In genomic region chr17:19111111-19111711, GRCh38 we compare ENCODE assay signal across 7 cellular contexts. TPM values are rescaled to one million over a fixed set of nuclear protein-coding genes. Genes with fewer than 3 reads are reported as not detected.
DNase-seq lines count a peak whose midpoint lies in the region; ATAC-seq, FAIRE-seq and TF ChIP-seq lines count a peak whose summit lies in the region.
"Not testable (repeated sequence)": the region's sequence is repeated elsewhere in the genome, so short reads cannot be mapped to it uniquely, and the experiment has no call there.

No MANE protein-coding gene starts in this region.

- not testable (repeated sequence) for TF ChIP-seq EP300 in HepG2 (IDR thresholded peaks at IDR 0.05; ENCODE audit: low read depth in 2 of 2, low read length in 2 of 2); HepG2 (CRISPR knock-in tag; IDR thresholded peaks at IDR 0.05; ENCODE audit: borderline replicate concordance)

- CTCF ChIA-PET in activated CD8-positive, alpha-beta memory T cell treated with anti-CD3 and anti-CD28 coated beads, Interleukin-2, amount 10 ng/mL, durations not matched to agents 7 days and 5 days (lab: Charles Lee); HepG2 (lab: Yijun Ruan, JAX; ENCODE audit: low intra/inter-chr PET ratio, low total read pairs): not testable (repeated sequence)

- peak; percentile 32; the same call in 1 of the 2 replicates for TF ChIP-seq CTCF in HepG2 (CRISPR knock-in tag; IDR thresholded peaks at IDR 0.05)

- WGBS in HepG2 (ENCODE audit: low lambda C conversion rate): 2% methylated on average over 10 of the region's 39 CpGs

- H3K9me3 ChIP-seq in HepG2 (ENCODE audit: low read length); skeletal muscle tissue (ENCODE audit: control insufficient read depth in 3 of 3, low read length in 3 of 3): not testable (repeated sequence)

- not testable (repeated sequence) for H3K27ac ChIP-seq in HepG2 (ENCODE audit: extremely low read length, insufficient read depth, low read length)
- H3K27ac ChIP-seq in skeletal muscle tissue (ENCODE audit: low read depth, low read length): peak overlapping the region; percentile 79

- H3K27me3 ChIP-seq in HepG2 (ENCODE audit: control insufficient read depth in 1 of 2, insufficient read depth in 2 of 2, low read length in 2 of 2); skeletal muscle tissue (ENCODE audit: control insufficient read depth in 3 of 3, insufficient read depth in 3 of 3, low read length in 3 of 3): not testable (repeated sequence)

- ATAC-seq in GM18858 (IDR thresholded peaks at IDR 0.05; ENCODE audit: unreplicated experiment) (peak; percentile 64), HG02798 (IDR thresholded peaks at IDR 0.05; ENCODE audit: poor library complexity, unreplicated experiment) (peak; percentile 79), HepG2 (peak; percentile 94)
- peak; percentile 69 for ATAC-seq in activated CD8-positive, alpha-beta memory T cell treated with anti-CD3 and anti-CD28 coated beads, Interleukin-2, amount 10 ng/mL, durations not matched to agents 7 days and 5 days

- H3K9ac ChIP-seq in HepG2 (ENCODE audit: insufficient read depth, low read depth, low read length): 0 out of 2 replicates have a peak overlapping the region, but pooled peaks have one; percentile 43
- peak overlapping the region in 2 of 3 donors; percentile 74 to 77 for H3K9ac ChIP-seq in skeletal muscle tissue (ENCODE audit: low read depth in 1 of 3, low read length in 3 of 3)

- H3K4me2 ChIP-seq in HepG2 (ENCODE audit: low read depth, low read length): peak overlapping the region; percentile 74

- BruUV-seq in HepG2 (replicated peaks; lab: Mats Ljungman, UMichigan): not testable (repeated sequence)

- H3K4me1 Mint-ChIP-seq in activated CD8-positive, alpha-beta memory T cell treated with anti-CD3 and anti-CD28 coated beads, Interleukin-2, amount 10 ng/mL, durations not matched to agents 7 days and 5 days: not testable (repeated sequence)

- H3K9me3 Mint-ChIP-seq in activated CD8-positive, alpha-beta memory T cell treated with anti-CD3 and anti-CD28 coated beads, Interleukin-2, amount 10 ng/mL, durations not matched to agents 7 days and 5 days (ENCODE audit: low read depth): not testable (repeated sequence)

- POLR2A ChIA-PET in HepG2 (lab: Yijun Ruan, JAX): not testable (repeated sequence)

- H2AFZ ChIP-seq in HepG2 (ENCODE audit: low read length): not testable (repeated sequence)

- H3K79me2 ChIP-seq in HepG2 (ENCODE audit: insufficient read depth, low read length): not testable (repeated sequence)

- DNase-seq in NCI-H226 (peak; percentile 1), dermis blood vessel endothelial cell (peak; percentile 56), HepG2 (ENCODE audit: low spot score) (peak; percentile 9)
- DNase-seq in activated CD8-positive, alpha-beta memory T cell treated with anti-CD3 and anti-CD28 coated beads, Interleukin-2, amount 10 ng/mL, durations not matched to agents 7 days and 5 days: peak; percentile 46

- intact Hi-C loops in HepG2 (cut with micrococcal nuclease; ENCODE audit: unreplicated experiment): not testable (repeated sequence)

- TF ChIP-seq POLR2A in HepG2 (IDR thresholded peaks at IDR 0.05; ENCODE audit: insufficient read depth in 1 of 2, low read depth in 2 of 2, low read length in 2 of 2): not testable (repeated sequence)

- not testable (repeated sequence) for FAIRE-seq in HepG2 (lab: Jason Lieb, UNC)

- not testable (repeated sequence) for H3K4me1 ChIP-seq in HepG2 (ENCODE audit: insufficient read depth, low read length); skeletal muscle tissue (ENCODE audit: control insufficient read depth in 3 of 3, insufficient read depth in 3 of 3, low read length in 3 of 3)

- not testable (repeated sequence) for H3K36me3 ChIP-seq in HepG2 (replicated peaks in 1 of 2; ENCODE audit: control insufficient read depth in 1 of 2, insufficient read depth in 2 of 2, low read length in 2 of 2); skeletal muscle tissue (ENCODE audit: control insufficient read depth in 3 of 3, insufficient read depth in 3 of 3, low read length in 3 of 3)

- not testable (repeated sequence) for TF ChIP-seq RAD21 in HepG2 (CRISPR knock-in tag; IDR thresholded peaks at IDR 0.05)

- H3K27me3 Mint-ChIP-seq in activated CD8-positive, alpha-beta memory T cell treated with anti-CD3 and anti-CD28 coated beads, Interleukin-2, amount 10 ng/mL, durations not matched to agents 7 days and 5 days: not testable (repeated sequence)

- H3K4me3 Mint-ChIP-seq in activated CD8-positive, alpha-beta memory T cell treated with anti-CD3 and anti-CD28 coated beads, Interleukin-2, amount 10 ng/mL, durations not matched to agents 7 days and 5 days: peak overlapping the region; percentile 73

- peak overlapping the region; percentile 79 for H3K27ac Mint-ChIP-seq in activated CD8-positive, alpha-beta memory T cell treated with anti-CD3 and anti-CD28 coated beads, Interleukin-2, amount 10 ng/mL, durations not matched to agents 7 days and 5 days

- H3K4me3 ChIP-seq in HepG2 (replicated peaks in 1 of 3; ENCODE audit: insufficient read depth in 1 of 3, low read depth in 2 of 3, low read length in 3 of 3): peak overlapping the region; percentile 7 to 40 (median 38); a peak in 4 of 6 replicates
- H3K4me3 ChIP-seq in skeletal muscle tissue (ENCODE audit: low read length in 3 of 3): peak overlapping the region; percentile 45 to 65 (median 50)

- not testable (repeated sequence) for H3K36me3 Mint-ChIP-seq in activated CD8-positive, alpha-beta memory T cell treated with anti-CD3 and anti-CD28 coated beads, Interleukin-2, amount 10 ng/mL, durations not matched to agents 7 days and 5 days

- H4K20me1 ChIP-seq in HepG2 (ENCODE audit: insufficient read depth, low read length): not testable (repeated sequence)

- in situ Hi-C loops in HepG2 (cut with HindIII; ENCODE audit: extremely low pct_ligation_motif_present, low pct_unique_long_range_greater_than_20kb): not testable (repeated sequence)

TF ChIP-seq in HepG2, 621 proteins besides CTCF, POLR2A, EP300 and RAD21 (continues in another document):
- peak; percentile 81 for TF ChIP-seq YY1 (IDR thresholded peaks at IDR 0.05; ENCODE audit: insufficient read depth, insufficient replicate concordance, low read depth, low read length)
- TF ChIP-seq SAP130 (CRISPR knock-in tag; IDR thresholded peaks at IDR 0.05; ENCODE audit: low read depth): peak; percentile 33; the same call in 1 of the 2 replicates
- TF ChIP-seq ZSCAN25 (CRISPR knock-in tag; IDR thresholded peaks at IDR 0.05): peak; percentile 76
- TF ChIP-seq HOXA3 (CRISPR knock-in tag; IDR thresholded peaks at IDR 0.05): 0 out of 2 replicates have a peak, but pooled peaks have one; percentile 39
- TF ChIP-seq ZBTB14 (CRISPR knock-in tag; IDR thresholded peaks at IDR 0.05): peak; percentile 77

RNA-seq across cellular contexts. Expression of gene GRAPL, which starts 16.2 kb away (rescaled TPM):
- total RNA-seq in activated CD8-positive, alpha-beta memory T cell treated with anti-CD3 and anti-CD28 coated beads, Interleukin-2, amount 10 ng/mL, durations not matched to agents 7 days and 5 days: 1 to 10 TPM; 7.5 to 8.1 TPM
- total RNA-seq in dermis blood vessel endothelial cell: 17.2 and 36.1 TPM in 2 replicates
- total RNA-seq in HepG2 (2016; rRNA removed; fragmentation: Illumina TruSeq; extraction: Trizol): not detected in 2 replicates
- total RNA-seq in HepG2 (2016; cell fraction: cytosol; rRNA removed; fragmentation: Illumina TruSeq; extraction: Trizol; ENCODE audit: low read depth): not detected in 2 replicates
- not detected in 2 replicates for total RNA-seq in HepG2 (2016; cell fraction: insoluble cytoplasmic fraction; rRNA removed; fragmentation: Illumina TruSeq; extraction: Trizol)
- not detected in 2 replicates for total RNA-seq in HepG2 (2016; cell fraction: membrane; rRNA removed; fragmentation: Illumina TruSeq; extraction: Trizol)
- total RNA-seq in HepG2 (2016; cell fraction: nucleus; rRNA removed; fragmentation: Illumina TruSeq; extraction: Trizol): not detected in 2 replicates
- 0.62 and 0.65 TPM in 2 replicates for polyA plus RNA-seq in HepG2 (2011; rRNA removed)
- polyA plus RNA-seq in HepG2 (2011; cell fraction: cytosol; rRNA removed): 0.13 and 0.36 TPM in 2 replicates
- 1.1 and 1.5 TPM in 2 replicates for polyA plus RNA-seq in HepG2 (2011; cell fraction: nucleus; rRNA removed)
- polyA plus RNA-seq in HepG2 (2012): 0.43 TPM in 1 of 2 replicates, not detected in the other
- polyA plus RNA-seq in HepG2 (2016; cell fraction: cytosol; fragmentation: Illumina TruSeq; extraction: Trizol; ENCODE audit: low read depth): not detected in 2 replicates
- polyA plus RNA-seq in HepG2 (2016; cell fraction: insoluble cytoplasmic fraction; fragmentation: Illumina TruSeq; extraction: Trizol; ENCODE audit: low read depth): not detected in 2 replicates
- polyA plus RNA-seq in HepG2 (2016; cell fraction: membrane; fragmentation: Illumina TruSeq; extraction: Trizol; ENCODE audit: low read depth): not detected in 2 replicates
- polyA plus RNA-seq in HepG2 (2016; cell fraction: nucleus; fragmentation: Illumina TruSeq; extraction: Trizol; ENCODE audit: insufficient read depth, low read depth): not detected in 2 replicates
- polyA minus RNA-seq in HepG2 (2011; rRNA and poly(A)+ RNA removed; ENCODE audit: low replicate concordance): 0.44 and 1.0 TPM in 2 replicates
- polyA minus RNA-seq in HepG2 (2011; cell fraction: cytosol; rRNA and poly(A)+ RNA removed): not detected in 2 replicates
- polyA minus RNA-seq in HepG2 (2011; cell fraction: nucleus; rRNA and poly(A)+ RNA removed): 3.5 and 4.8 TPM in 2 replicates
- 0.52 TPM for total RNA-seq in skeletal muscle tissue

Comparison
In these comparisons a context has a peak if more than half of its experiments do, and no peak if none do; other contexts are left out.
1. DNase-seq: peak in every context shown above with its lines; median percentile 56 in dermis blood vessel endothelial cell; 46 in activated CD8-positive, alpha-beta memory T cell treated with anti-CD3 and anti-CD28 coated beads, Interleukin-2, amount 10 ng/mL, durations not matched to agents 7 days and 5 days; 9 in HepG2; 1 in NCI-H226.